ENCODE assay signal across 8 cellular contexts in genomic region chr2:201432038-201432437, GRCh38. TPM values are rescaled to one million over a fixed set of nuclear protein-coding genes. Genes with fewer than 3 reads are reported as not detected.
A peak's percentile ranks its signal among the peaks of the same experiment; 100 is the strongest.
DNase-seq lines count a peak whose midpoint lies in the region; ATAC-seq and TF ChIP-seq lines count a peak whose summit lies in the region.
"Had no signal": no experiment of that assay in that cellular context is flagged by ENCODE, and none has a peak within 500 bp of the region (broad histone marks: within the 10 kb centered on the region; RNA-seq: fewer than 3 reads in every experiment).

No MANE protein-coding gene starts in this region.

- no peaks in the 10 kb centered on the region for H3K27me3 ChIP-seq in left ventricle myocardium inferior (ENCODE audit: low read depth)
- H3K27me3 ChIP-seq in stomach: no peaks in the 10 kb centered on the region

- peak overlapping the region; percentile 90 for H3K27ac ChIP-seq in left ventricle myocardium inferior (replicated peaks)
- peak overlapping the region in 4 of 5 donors; percentile 18 to 66 (median 48) for H3K27ac ChIP-seq in stomach

- no peak for ATAC-seq in HG03108 (IDR thresholded peaks at IDR 0.05; ENCODE audit: unreplicated experiment)

- no peak for TF ChIP-seq EP300 in stomach (IDR thresholded peaks at IDR 0.05)

- H3K4me3 ChIP-seq in left ventricle myocardium inferior (peak overlapping the region; percentile 52), stomach (no peak overlapping the region)

- peaks cover 34% of the 10 kb centered on the region for H3K4me1 Mint-ChIP-seq in activated T-helper 2 cell treated with anti-CD3 and anti-CD28 coated beads, Interferon-gamma antibody, Interleukin-2, Interleukin-4, amounts not matched to agents 10 μg/mL and 5 μg/mL and 100 μg/mL, durations not matched to agents 14 hours and 24 hours and 36 hours (ENCODE audit: low read depth)
- H3K4me1 Mint-ChIP-seq in glutamatergic neuron (ENCODE audit: low read depth, unreplicated experiment): no peaks in the 10 kb centered on the region

- peaks cover 37% of the 10 kb centered on the region for H3K36me3 Mint-ChIP-seq in activated T-helper 2 cell treated with anti-CD3 and anti-CD28 coated beads, Interferon-gamma antibody, Interleukin-2, Interleukin-4, amounts not matched to agents 10 μg/mL and 5 μg/mL and 100 μg/mL, durations not matched to agents 14 hours and 24 hours and 36 hours (ENCODE audit: low read depth)
- peaks cover 24% of the 10 kb centered on the region for H3K36me3 Mint-ChIP-seq in glutamatergic neuron (ENCODE audit: unreplicated experiment)

- DNase-seq in LHCN-M2 (ENCODE audit: low read depth): peak; percentile 67
- DNase-seq in activated T-helper 2 cell treated with anti-CD3 and anti-CD28 coated beads, Interferon-gamma antibody, Interleukin-2, Interleukin-4, amounts not matched to agents 10 μg/mL and 5 μg/mL and 100 μg/mL, durations not matched to agents 14 hours and 24 hours and 36 hours (ENCODE audit: low spot score): no peak
- DNase-seq in left ventricle myocardium inferior: no peak
- no peak for DNase-seq in stomach
- no peak for DNase-seq in NCI-H2171 treated with DMSO at 0.1 percent for 48 hours (lab: John Stamatoyannopoulos, UW)
- no peak for DNase-seq in glutamatergic neuron
- DNase-seq: NCI-H524 had no signal

- H3K9me3 ChIP-seq in left ventricle myocardium inferior (replicated peaks): peaks cover 6% of the 10 kb centered on the region
- no peaks in the 10 kb centered on the region for H3K9me3 ChIP-seq in stomach

- H3K27ac Mint-ChIP-seq in activated T-helper 2 cell treated with anti-CD3 and anti-CD28 coated beads, Interferon-gamma antibody, Interleukin-2, Interleukin-4, amounts not matched to agents 10 μg/mL and 5 μg/mL and 100 μg/mL, durations not matched to agents 14 hours and 24 hours and 36 hours: peak overlapping the region; percentile 83
- no peak overlapping the region for H3K27ac Mint-ChIP-seq in glutamatergic neuron (ENCODE audit: unreplicated experiment)

- peaks cover 12% of the 10 kb centered on the region for H3K36me3 ChIP-seq in left ventricle myocardium inferior
- no peaks in the 10 kb centered on the region for H3K36me3 ChIP-seq in stomach

- 42 to 72% (median 48%) methylated on average over 4 of the region's 4 CpGs for WGBS in stomach, 5 donors

- H3K4me3 Mint-ChIP-seq in activated T-helper 2 cell treated with anti-CD3 and anti-CD28 coated beads, Interferon-gamma antibody, Interleukin-2, Interleukin-4, amounts not matched to agents 10 μg/mL and 5 μg/mL and 100 μg/mL, durations not matched to agents 14 hours and 24 hours and 36 hours (ENCODE audit: low read depth): peak overlapping the region; percentile 52
- no peak overlapping the region for H3K4me3 Mint-ChIP-seq in glutamatergic neuron (ENCODE audit: unreplicated experiment)

- intact Hi-C loops in activated T-helper 2 cell treated with anti-CD3 and anti-CD28 coated beads, Interferon-gamma antibody, Interleukin-2, Interleukin-4, amounts not matched to agents 10 μg/mL and 5 μg/mL and 100 μg/mL, durations not matched to agents 14 hours and 24 hours and 36 hours (cut with micrococcal nuclease): loop anchor here (1.0 to 2.0 kb wide), 3 partner anchors 15 to 19 kb away; partner anchors contain the start of genes STRADB and TRAK2
- intact Hi-C loops in left ventricle myocardium inferior (cut with micrococcal nuclease) (no loop called here), stomach (cut with DNase I; ENCODE audit: low total_unique reads) (no loop called here)

- H3K9me3 Mint-ChIP-seq in activated T-helper 2 cell treated with anti-CD3 and anti-CD28 coated beads, Interferon-gamma antibody, Interleukin-2, Interleukin-4, amounts not matched to agents 10 μg/mL and 5 μg/mL and 100 μg/mL, durations not matched to agents 14 hours and 24 hours and 36 hours: peaks cover 21% of the 10 kb centered on the region
- peaks cover 6% of the 10 kb centered on the region for H3K9me3 Mint-ChIP-seq in glutamatergic neuron (ENCODE audit: unreplicated experiment)

- TF ChIP-seq POLR2A in stomach (IDR thresholded peaks at IDR 0.05): no peak

- H3K4me1 ChIP-seq in left ventricle myocardium inferior (peaks cover 74% of the 10 kb centered on the region), stomach (peaks cover 8 to 30% (median 23%) of the 10 kb centered on the region in 4 donors)

- TF ChIP-seq CTCF in left ventricle myocardium inferior (IDR thresholded peaks at IDR 0.05; ENCODE audit: borderline replicate concordance) (no peak), stomach (IDR thresholded peaks at IDR 0.05) (no peak), glutamatergic neuron (IDR thresholded peaks at IDR 0.05; ENCODE audit: partially characterized antibody, unreplicated experiment) (no peak)

- no peaks in the 10 kb centered on the region for H3K27me3 Mint-ChIP-seq in activated T-helper 2 cell treated with anti-CD3 and anti-CD28 coated beads, Interferon-gamma antibody, Interleukin-2, Interleukin-4, amounts not matched to agents 10 μg/mL and 5 μg/mL and 100 μg/mL, durations not matched to agents 14 hours and 24 hours and 36 hours (ENCODE audit: low read depth)
- H3K27me3 Mint-ChIP-seq in glutamatergic neuron (ENCODE audit: unreplicated experiment): no peaks in the 10 kb centered on the region

RNA-seq across cellular contexts. Expression of gene TRAK2, which starts 19.2 kb away (rescaled TPM):
- total RNA-seq in LHCN-M2 (2014; rRNA removed) (47.8 and 73.9 TPM in 2 replicates), left ventricle myocardium inferior (169 TPM), stomach (10 to 100 TPM; 16.9 to 43.1 (median 22.3) TPM), glutamatergic neuron (ENCODE audit: unreplicated experiment) (58.9 TPM)
- 23.2 TPM for polyA plus RNA-seq in LHCN-M2 (2012)
- total RNA-seq in activated T-helper 2 cell treated with anti-CD3 and anti-CD28 coated beads, Interferon-gamma antibody, Interleukin-2, Interleukin-4, amounts not matched to agents 10 μg/mL and 5 μg/mL and 100 μg/mL, durations not matched to agents 14 hours and 24 hours and 36 hours: 27.1 and 27.7 TPM in 2 replicates
- polyA plus RNA-seq in stomach: 10 to 100 TPM in 2 of 3 donors, 1 to 10 TPM in 1; 8.2 to 46.8 (median 32.1) TPM

RNA-seq across cellular contexts. Expression of gene STRADB, which starts 19.5 kb away (rescaled TPM):
- total RNA-seq in LHCN-M2 (2014; rRNA removed): 255 and 259 TPM in 2 replicates
- polyA plus RNA-seq in LHCN-M2 (2012): 48.6 TPM
- total RNA-seq in activated T-helper 2 cell treated with anti-CD3 and anti-CD28 coated beads, Interferon-gamma antibody, Interleukin-2, Interleukin-4, amounts not matched to agents 10 μg/mL and 5 μg/mL and 100 μg/mL, durations not matched to agents 14 hours and 24 hours and 36 hours: 20.7 and 23.1 TPM in 2 replicates
- 57.5 TPM for total RNA-seq in left ventricle myocardium inferior
- total RNA-seq in stomach: 10 to 100 TPM; 11.4 to 93.4 (median 35.1) TPM
- polyA plus RNA-seq in stomach: 10 to 100 TPM in 2 of 3 donors, 1 to 10 TPM in 1; 7.9 to 12.3 (median 11.5) TPM
- 40.5 TPM for total RNA-seq in glutamatergic neuron (ENCODE audit: unreplicated experiment)
